14 cellular contexts compared by ENCODE assay signal in the genomic region with DNA sequence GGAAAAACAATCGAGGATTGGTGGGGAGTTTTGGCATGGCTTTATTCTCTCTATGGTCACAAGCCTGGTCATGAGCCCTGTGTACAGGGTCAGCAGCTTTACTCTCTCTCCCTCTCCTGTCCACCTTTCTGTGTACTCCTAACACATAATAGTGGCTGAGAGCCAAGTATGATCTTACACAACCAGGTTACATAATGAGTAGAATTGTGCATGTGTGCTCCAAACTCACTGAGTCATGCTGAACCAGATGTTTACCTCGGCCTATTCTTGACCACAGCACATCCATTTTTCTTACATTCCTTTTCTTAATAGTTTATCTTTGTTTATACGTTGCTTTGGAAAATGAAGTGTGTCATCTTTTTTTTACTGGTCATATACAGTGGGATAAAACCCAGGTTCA. TPM values are rescaled to one million over a fixed set of nuclear protein-coding genes. Genes with fewer than 3 reads are reported as not detected.
DNase-seq lines count a peak whose midpoint lies in the region; ATAC-seq and TF ChIP-seq lines count a peak whose summit lies in the region.
"Had no signal": no experiment of that assay in that cellular context is flagged by ENCODE, and none has a peak within 500 bp of the region (broad histone marks: within the 10 kb centered on the region; RNA-seq: fewer than 3 reads in every experiment).

No MANE protein-coding gene starts in this region.

- TF ChIP-seq CTCF in thyroid gland (IDR thresholded peaks at IDR 0.05) (no peak), omental fat pad (IDR thresholded peaks at IDR 0.05) (no peak)

- H3K4me3 ChIP-seq in right cardiac atrium (ENCODE audit: low read length) (no peak overlapping the region), thyroid gland (replicated peaks in 1 of 3) (no peak overlapping the region)
- H3K4me3 ChIP-seq: gastrocnemius medialis had no signal

- no peaks in the 10 kb centered on the region for H3K36me3 ChIP-seq in thyroid gland

- ATAC-seq in Right ventricle myocardium superior (ENCODE audit: poor library complexity) (peak; percentile 51), right cardiac atrium (no peak), HG03565 (IDR thresholded peaks at IDR 0.05; ENCODE audit: unreplicated experiment) (no peak), omental fat pad (ENCODE audit: low FRiP score) (no peak)
- ATAC-seq in activated CD4-positive, CD25-positive, alpha-beta regulatory T cell treated with anti-CD3 and anti-CD28 coated beads, Interleukin-2, amount 50 U/mL, for 24 hours: no peak
- ATAC-seq: gastrocnemius medialis; stimulated activated effector memory CD8-positive, alpha-beta T cell treated with anti-CD3 and anti-CD28 coated beads, Interleukin-12 subunit alpha, Interleukin-12 subunit beta, amount 100 ng/mL, for 72 hours; T-cell had no signal

- WGBS in right cardiac atrium: 73% methylated on average over 3 of the region's 3 CpGs
- 76 to 81% methylated on average over 3 of the region's 3 CpGs for WGBS in thyroid gland, 2 donors

- no peak for DNase-seq in Right ventricle myocardium superior
- no peak for DNase-seq in right cardiac atrium
- DNase-seq in RPMI7951 (ENCODE audit: low read depth): peak; percentile 77
- DNase-seq in fibroblast of peridontal ligament (ENCODE audit: extremely low read depth): peak; percentile 46
- peak; percentile 6 to 15 for DNase-seq in thyroid gland
- no peak for DNase-seq in omental fat pad (ENCODE audit: low spot score)
- DNase-seq: anterior cingulate cortex, C1 segment of cervical spinal cord, gastrocnemius medialis, NCI-H446 treated with DMSO at 0.1 percent for 48 hours, T-cell had no signal

- H3K27ac ChIP-seq in right cardiac atrium (ENCODE audit: low read length) (no peak overlapping the region), thyroid gland (peak overlapping the region in 2 of 3 donors; percentile 25 to 64)
- H3K27ac ChIP-seq: gastrocnemius medialis had no signal

- no peak for TF ChIP-seq POLR2A in thyroid gland (IDR thresholded peaks at IDR 0.05)

- H3K9me3 ChIP-seq in right cardiac atrium (ENCODE audit: control insufficient read depth, low read length): no peaks in the 10 kb centered on the region
- no peaks in the 10 kb centered on the region for H3K9me3 ChIP-seq in thyroid gland

- intact Hi-C loops in Right ventricle myocardium superior (cut with DNase I) (no loop called here), right cardiac atrium (cut with DNase I) (no loop called here), thyroid gland (cut with DNase I) (no loop called here)

- H3K27me3 ChIP-seq in right cardiac atrium (ENCODE audit: control insufficient read depth, insufficient read depth) (no peaks in the 10 kb centered on the region), thyroid gland (no peaks in the 10 kb centered on the region)
- H3K27me3 ChIP-seq: gastrocnemius medialis had no signal

- no peaks in the 10 kb centered on the region for H3K4me1 ChIP-seq in right cardiac atrium (ENCODE audit: control insufficient read depth, insufficient read depth, low read length)
- H3K4me1 ChIP-seq in thyroid gland: peaks cover 0 to 3% of the 10 kb centered on the region in 2 donors
- H3K4me1 ChIP-seq: gastrocnemius medialis had no signal

RNA-seq across cellular contexts. Expression of a gene that starts 53.1 kb away (rescaled TPM):
- 8.6 TPM for total RNA-seq in Right ventricle myocardium superior
- 10 to 100 TPM; 12.5 to 14.2 (median 13.4) TPM for total RNA-seq in right cardiac atrium
- 6.2 TPM for polyA plus RNA-seq in right cardiac atrium
- total RNA-seq in RPMI7951 (2014; rRNA removed; shearing (Covaris generic)): 11.4 and 12.5 TPM in 2 replicates
- 10 to 100 TPM; 61.1 to 85.4 (median 64.9) TPM for total RNA-seq in thyroid gland
- total RNA-seq in omental fat pad: 10 to 100 TPM; 10.1 to 17.5 (median 11.7) TPM

Comparison
In these comparisons a context has a peak if more than half of its experiments do, and no peak if none do; other contexts are left out.
1. DNase-seq: peak in RPMI7951 (single experiment), fibroblast of peridontal ligament (single experiment) and thyroid gland (2 of 2); none in Right ventricle myocardium superior (single experiment), right cardiac atrium (0 of 3) and omental fat pad (single experiment).